ENCODE assay signal across 17 cellular contexts in genomic region chr2:179995735-179996134, GRCh38. TPM values are rescaled to one million over a fixed set of nuclear protein-coding genes. Genes with fewer than 3 reads are reported as not detected.
A peak's percentile ranks its signal among the peaks of the same experiment; 100 is the strongest.
DNase-seq lines count a peak whose midpoint lies in the region; ATAC-seq, FAIRE-seq and TF ChIP-seq lines count a peak whose summit lies in the region.
"Had no signal": no experiment of that assay in that cellular context is flagged by ENCODE, and none has a peak within 500 bp of the region (broad histone marks: within the 10 kb centered on the region; RNA-seq: fewer than 3 reads in every experiment).

No MANE protein-coding gene starts in this region.

- CTCF ChIA-PET in K562 (lab: Yijun Ruan, JAX; ENCODE audit: low intra/inter-chr PET ratio), result no interaction called here

- H3K27me3 ChIP-seq in K562 (ENCODE audit: control insufficient read depth in 2 of 2, insufficient read depth in 2 of 2, low read length in 2 of 2), result no peaks in the 10 kb centered on the region
- no peaks in the 10 kb centered on the region for H3K27me3 ChIP-seq in MG63
- H3K27me3 ChIP-seq: heart left ventricle had no signal

- H3K27ac ChIP-seq in K562 (ENCODE audit: extremely low read depth, low read depth, low read length), result no peak overlapping the region
- H3K27ac ChIP-seq: epithelial cell of prostate, heart left ventricle had no signal

- peaks cover 0 to 14% (median 7%) of the 10 kb centered on the region in 3 donors for H3K36me3 Mint-ChIP-seq in immature natural killer cell

- no peak for TF ChIP-seq EP300 in K562 (IDR thresholded peaks at IDR 0.05; ENCODE audit: low read length)

- H3K9me3 ChIP-seq in K562 (replicated peaks; ENCODE audit: control insufficient read depth, insufficient read depth, low read depth, low read length) (no peaks in the 10 kb centered on the region), MG63 (no peaks in the 10 kb centered on the region)
- H3K9me3 ChIP-seq: heart left ventricle had no signal

- H3K27me3 Mint-ChIP-seq in immature natural killer cell (ENCODE audit: low read depth in 3 of 3), result peaks cover 0 to 1% (median 0%) of the 10 kb centered on the region in 3 donors
- H3K27me3 Mint-ChIP-seq: activated naive CD4-positive, alpha-beta T cell treated with anti-CD3 and anti-CD28 coated beads, Interleukin-2, amount 10 ng/mL, durations not matched to agents 7 days and 5 days; central memory CD8-positive, alpha-beta T cell had no signal

- no peaks in the 10 kb centered on the region for H3K9me3 Mint-ChIP-seq in immature natural killer cell
- H3K9me3 Mint-ChIP-seq: activated naive CD4-positive, alpha-beta T cell treated with anti-CD3 and anti-CD28 coated beads, Interleukin-2, amount 10 ng/mL, durations not matched to agents 7 days and 5 days; central memory CD8-positive, alpha-beta T cell; neural crest cell; T-helper 1 cell treated with Interleukin-12 subunit alpha and Interleukin-12 subunit beta and Interleukin-4 antibody, amounts not matched to agents 30 μg/mL and 1 μg/mL, for 36 hours had no signal

- H3K27ac Mint-ChIP-seq in immature natural killer cell, result no peak overlapping the region
- H3K27ac Mint-ChIP-seq: activated naive CD4-positive, alpha-beta T cell treated with anti-CD3 and anti-CD28 coated beads, Interleukin-2, amount 10 ng/mL, durations not matched to agents 7 days and 5 days; T-helper 1 cell treated with Interleukin-12 subunit alpha and Interleukin-12 subunit beta and Interleukin-4 antibody, amounts not matched to agents 30 μg/mL and 1 μg/mL, for 36 hours had no signal

- TF ChIP-seq RAD21 in K562 (CRISPR knock-in tag; conservative IDR thresholded peaks at IDR 0.05 in 1 of 2, IDR thresholded peaks at IDR 0.05 in 1 of 2), result no peak

- no peak overlapping the region for H2AFZ ChIP-seq in K562 (ENCODE audit: low read depth, low read length)

- H4K20me1 ChIP-seq in K562 (replicated peaks; ENCODE audit: control insufficient read depth, insufficient read depth, low read length), result peaks cover 13% of the 10 kb centered on the region; the same call in 1 of the 2 replicates

- H3K4me3 ChIP-seq in K562, result no peak overlapping the region
- H3K4me3 ChIP-seq in MG63, result no peak overlapping the region
- H3K4me3 ChIP-seq: heart left ventricle had no signal

- no peak overlapping the region for H3K4me2 ChIP-seq in K562 (ENCODE audit: insufficient read depth, low read length)

- H3K79me2 ChIP-seq in K562 (ENCODE audit: control insufficient read depth, insufficient read depth, low read length), result peaks cover 100% of the 10 kb centered on the region

- H3K9ac ChIP-seq in K562 (ENCODE audit: insufficient read depth in 1 of 2, low read depth in 2 of 2, low read length in 2 of 2), result no peak overlapping the region; a peak in 1 of 4 replicates

- FAIRE-seq in GM12891 (lab: Jason Lieb, UNC) (peak; percentile 60), K562 (lab: Jason Lieb, UNC) (peak; percentile 40)

- BruUV-seq in K562 (replicated peaks; lab: Mats Ljungman, UMichigan), result no TSS peak

- ATAC-seq in GM19023 (IDR thresholded peaks at IDR 0.05; ENCODE audit: unreplicated experiment) (peak; percentile 67), HG02678 (IDR thresholded peaks at IDR 0.05; ENCODE audit: unreplicated experiment) (peak; percentile 73), K562 (peak; percentile 31), GM18909 (IDR thresholded peaks at IDR 0.05; ENCODE audit: poor library complexity, unreplicated experiment) (no peak)
- ATAC-seq: heart left ventricle had no signal

- in situ Hi-C loops in K562 (cut with MboI), result no loop called here

- intact Hi-C loops in K562 (cut with micrococcal nuclease), result no loop called here

- no peak for TF ChIP-seq POLR2A in GM12891 (IDR thresholded peaks at IDR 0.05; ENCODE audit: low read depth, low read length)
- TF ChIP-seq POLR2A in K562 (conservative IDR thresholded peaks at IDR 0.05), result no peak

- H3K36me3 ChIP-seq in K562 (ENCODE audit: control insufficient read depth, insufficient read depth, low read length), result peaks cover 35% of the 10 kb centered on the region; the same call in 2 of the 3 replicates
- peaks cover 24% of the 10 kb centered on the region for H3K36me3 ChIP-seq in MG63

- TF ChIP-seq CTCF in K562 (IDR thresholded peaks at IDR 0.05 in 2 of 3, conservative IDR thresholded peaks at IDR 0.05 in 1 of 3; ENCODE audit: insufficient read depth in 2 of 3, low read depth in 1 of 3, low read length in 3 of 3), result no peak

- H3K4me3 Mint-ChIP-seq in immature natural killer cell, result no peak overlapping the region
- H3K4me3 Mint-ChIP-seq: activated naive CD4-positive, alpha-beta T cell treated with anti-CD3 and anti-CD28 coated beads, Interleukin-2, amount 10 ng/mL, durations not matched to agents 7 days and 5 days; central memory CD8-positive, alpha-beta T cell; neural crest cell; T-helper 1 cell treated with Interleukin-12 subunit alpha and Interleukin-12 subunit beta and Interleukin-4 antibody, amounts not matched to agents 30 μg/mL and 1 μg/mL, for 36 hours had no signal

- DNase-seq in GM12891 (ENCODE audit: insufficient read length, low spot score) (no peak), K562 (ENCODE audit: extremely low read depth in 1 of 4, low spot score in 3 of 4) (no peak), MG63 (no peak), NCI-H2029 treated with DMSO at 0.1 percent for 48 hours (lab: John Stamatoyannopoulos, UW) (no peak), immature natural killer cell (no peak)
- DNase-seq: activated naive CD4-positive, alpha-beta T cell treated with anti-CD3 and anti-CD28 coated beads, Interleukin-2, amount 10 ng/mL, durations not matched to agents 7 days and 5 days; heart left ventricle; IMR-90; NCI-H146; NCI-H524 had no signal

- H3K9me1 ChIP-seq in K562 (ENCODE audit: control insufficient read depth, insufficient read depth, low read length), result no peaks in the 10 kb centered on the region

- POLR2A ChIA-PET in K562 (lab: Yijun Ruan, JAX), result no interaction called here

- no peaks in the 10 kb centered on the region; a peak in 3 of 5 replicates for H3K4me1 ChIP-seq in K562 (replicated peaks in 1 of 2; ENCODE audit: control insufficient read depth in 2 of 2, insufficient read depth in 2 of 2, low read length in 2 of 2)

- 87% methylated on average over 1 of the region's 1 CpG for WGBS in K562 (ENCODE audit: insufficient coverage, low coverage, missing lambda C conversion rate)

- peaks cover 30 to 71% of the 10 kb centered on the region in 2 donors for H3K4me1 Mint-ChIP-seq in immature natural killer cell
- H3K4me1 Mint-ChIP-seq: activated naive CD4-positive, alpha-beta T cell treated with anti-CD3 and anti-CD28 coated beads, Interleukin-2, amount 10 ng/mL, durations not matched to agents 7 days and 5 days had no signal

TF ChIP-seq in GM12891, 5 proteins besides CTCF, POLR2A, EP300 and RAD21:
- TF ChIP-seq TAF1 (IDR thresholded peaks at IDR 0.05; ENCODE audit: low read depth, low read length), result no peak
- TF ChIP-seq SPI1 (IDR thresholded peaks at IDR 0.05; ENCODE audit: low read depth, low read length), result no peak
- TF ChIP-seq POU2F2 (IDR thresholded peaks at IDR 0.05; ENCODE audit: low read depth, low read length), result no peak
- TF ChIP-seq POLR2AphosphoS5 (IDR thresholded peaks at IDR 0.05; ENCODE audit: low read depth, low read length), result no peak
TF ChIP-seq in GM12891: peak in this region for 0.

TF ChIP-seq in K562, 482 proteins besides CTCF, POLR2A, EP300 and RAD21:
- no peak for TF ChIP-seq ZSCAN29 (IDR thresholded peaks at IDR 0.05)
- TF ChIP-seq GABPA (tag; conservative IDR thresholded peaks at IDR 0.05; ENCODE audit: low read depth), result no peak
- no peak for TF ChIP-seq LCOR (CRISPR knock-in tag; IDR thresholded peaks at IDR 0.05)
TF ChIP-seq in K562: peak in this region for 0.

RNA-seq across cellular contexts. Expression of gene CWC22, which starts 11.4 kb away (rescaled TPM):
- 12.4 TPM for polyA plus RNA-seq in GM12891 (2012; ENCODE audit: low read depth, missing spikeins)
- 5.2 and 22.7 TPM in 2 replicates for total RNA-seq in K562 (2011; cell fraction: chromatin; rRNA removed; ENCODE audit: low replicate concordance)
- total RNA-seq in K562 (2011; cell fraction: nucleolus; rRNA removed), result 2.7 and 4.1 TPM in 2 replicates
- 5.6 and 7.2 TPM in 2 replicates for total RNA-seq in K562 (2011; cell fraction: nucleoplasm; rRNA removed)
- total RNA-seq in K562 (2014; rRNA removed), result 30.2 and 30.9 TPM in 2 replicates
- total RNA-seq in K562 (2014; rRNA removed; fragmentation: Illumina TruSeq; extraction: Trizol), result 35.8 and 46.9 TPM in 2 replicates
- total RNA-seq in K562 (2015; rRNA removed; fragmentation: Illumina TruSeq; extraction: Trizol), result 32.5 and 37.7 TPM in 2 replicates
- total RNA-seq in K562 (2021), result 29.9 and 31.1 TPM in 2 replicates
- 8.8 and 14.5 TPM in 2 replicates for polyA plus RNA-seq in K562 (2011; rRNA removed)
- polyA plus RNA-seq in K562 (2011; cell fraction: cytosol; rRNA removed), result 1.5 and 4.7 TPM in 2 replicates
- polyA plus RNA-seq in K562 (2011; cell fraction: nucleus; rRNA removed), result 8.5 and 10.7 TPM in 2 replicates
- 21.4 and 33.8 TPM in 2 replicates for polyA plus RNA-seq in K562 (2012)
- polyA plus RNA-seq in K562 (2014; fragmentation: Illumina TruSeq; extraction: Trizol), result 45.4 and 54.2 TPM in 2 replicates
- polyA plus RNA-seq in K562 (2014; fragmentation: Nextera tagmentation; extraction: Ambion mirVana), result 10 to 100 TPM; 40.6 to 53.9 TPM
- polyA plus RNA-seq in K562 (2014; rRNA removed), result 28.8 and 36.7 TPM in 2 replicates
- 22.4 and 25.1 TPM in 2 replicates for polyA minus RNA-seq in K562 (2011; rRNA and poly(A)+ RNA removed)
- polyA minus RNA-seq in K562 (2011; cell fraction: cytosol; rRNA and poly(A)+ RNA removed), result 8.1 and 9.2 TPM in 2 replicates
- polyA minus RNA-seq in K562 (2011; cell fraction: nucleus; rRNA and poly(A)+ RNA removed), result 7.5 and 16.7 TPM in 2 replicates
- 3.9 and 12.3 TPM in 2 replicates for total RNA-seq in MG63 (2014; rRNA removed; shearing (Covaris generic); ENCODE audit: low replicate concordance)
- 10 to 100 TPM; 15.2 to 28.3 (median 21.1) TPM for polyA plus RNA-seq in immature natural killer cell
